ENCODE assay signal across 10 cellular contexts in genomic region chr7:1668932-1669485, GRCh38. TPM values are rescaled to one million over a fixed set of nuclear protein-coding genes. Genes with fewer than 3 reads are reported as not detected.
DNase-seq lines count a peak whose midpoint lies in the region; ATAC-seq, FAIRE-seq and TF ChIP-seq lines count a peak whose summit lies in the region.
"Had no signal": no experiment of that assay in that cellular context is flagged by ENCODE, and none has a peak within 500 bp of the region (broad histone marks: within the 10 kb centered on the region; RNA-seq: fewer than 3 reads in every experiment).

No MANE protein-coding gene starts in this region.

- TF ChIP-seq EP300 in suprapubic skin (IDR thresholded peaks at IDR 0.05): no peak

- no peaks in the 10 kb centered on the region for H3K9me3 ChIP-seq in WERI-Rb-1 (ENCODE audit: severe bottlenecking)
- H3K9me3 ChIP-seq in iPS-20b (ENCODE audit: insufficient read depth, low read depth, low read length): no peaks in the 10 kb centered on the region
- no peaks in the 10 kb centered on the region for H3K9me3 ChIP-seq in suprapubic skin
- H3K9me3 ChIP-seq: adrenal gland had no signal

- WGBS in suprapubic skin: 37% methylated on average over 25 of the region's 43 CpGs

- H3K9ac ChIP-seq in iPS-20b (ENCODE audit: low read depth, low read length): no peak overlapping the region

- H3K4me1 Mint-ChIP-seq in activated T-cell treated with anti-CD3 and anti-CD28 coated beads, Interleukin-2, amount 50 U/mL, for 24 hours (ENCODE audit: low read depth): peaks cover 12% of the 10 kb centered on the region

- no peaks in the 10 kb centered on the region for H3K36me3 Mint-ChIP-seq in activated T-cell treated with anti-CD3 and anti-CD28 coated beads, Interleukin-2, amount 50 U/mL, for 24 hours (ENCODE audit: low read depth)

- no peak for FAIRE-seq in HTR-8/SVneo (lab: Jason Lieb, UNC)

- no peak overlapping the region for H3K27ac Mint-ChIP-seq in activated T-cell treated with anti-CD3 and anti-CD28 coated beads, Interleukin-2, amount 50 U/mL, for 24 hours

- DNase-seq in activated T-cell treated with anti-CD3 and anti-CD28 coated beads, Interleukin-2, amount 50 U/mL, for 24 hours: peak; percentile 40
- no peak for DNase-seq in activated T-cell treated with anti-CD3 and anti-CD28 coated beads, Interleukin-2, amount 50 U/mL, for 1 hour
- DNase-seq in WERI-Rb-1: no peak
- DNase-seq in suprapubic skin (ENCODE audit: low spot score in 2 of 2): peak; percentile 42 to 76
- no peak for DNase-seq in epidermal melanocyte (ENCODE audit: insufficient read length, low spot score)
- no peak for DNase-seq in HTR-8/SVneo (ENCODE audit: insufficient read length, low spot score)
- DNase-seq: KG1 had no signal

- TF ChIP-seq CTCF in WERI-Rb-1 (IDR thresholded peaks at IDR 0.05; ENCODE audit: low read depth, low read length) (no peak), suprapubic skin (IDR thresholded peaks at IDR 0.05) (no peak)

- peaks cover 4% of the 10 kb centered on the region; the same call in 1 of the 2 replicates for H3K4me1 ChIP-seq in iPS-20b (ENCODE audit: insufficient read depth, low read length)
- H3K4me1 ChIP-seq in suprapubic skin: peaks cover 71% of the 10 kb centered on the region

- H3K36me3 ChIP-seq in WERI-Rb-1 (peaks cover 13% of the 10 kb centered on the region), iPS-20b (ENCODE audit: insufficient read depth, low read depth, low read length) (no peaks in the 10 kb centered on the region), suprapubic skin (no peaks in the 10 kb centered on the region)
- H3K36me3 ChIP-seq: adrenal gland had no signal

- H3K27ac ChIP-seq in WERI-Rb-1: peak overlapping the region; percentile 94
- H3K27ac ChIP-seq in iPS-20b (ENCODE audit: low read length): no peak overlapping the region
- H3K27ac ChIP-seq in suprapubic skin: no peak overlapping the region
- H3K27ac ChIP-seq: adrenal gland had no signal

- no peaks in the 10 kb centered on the region for H3K9me3 Mint-ChIP-seq in activated T-cell treated with anti-CD3 and anti-CD28 coated beads, Interleukin-2, amount 50 U/mL, for 24 hours

- no peak for ATAC-seq in HG02642 (IDR thresholded peaks at IDR 0.05; ENCODE audit: poor library complexity, unreplicated experiment)

- no peaks in the 10 kb centered on the region for H3K27me3 ChIP-seq in WERI-Rb-1 (ENCODE audit: insufficient read depth, low read depth, severe bottlenecking)
- H3K27me3 ChIP-seq in iPS-20b (ENCODE audit: insufficient read depth, low read length): peaks cover 79% of the 10 kb centered on the region
- H3K27me3 ChIP-seq in suprapubic skin: peaks cover 98% of the 10 kb centered on the region

- no peak for TF ChIP-seq POLR2A in suprapubic skin (IDR thresholded peaks at IDR 0.05)

- no peak overlapping the region for H3K4me3 Mint-ChIP-seq in activated T-cell treated with anti-CD3 and anti-CD28 coated beads, Interleukin-2, amount 50 U/mL, for 24 hours

- H3K4me3 ChIP-seq in WERI-Rb-1 (ENCODE audit: low read depth, low read length) (peak overlapping the region; percentile 36), iPS-20b (ENCODE audit: low read length) (peak overlapping the region; percentile 51; the same call in 1 of the 2 replicates), suprapubic skin (peak overlapping the region; percentile 54)

- H3K27me3 Mint-ChIP-seq in activated T-cell treated with anti-CD3 and anti-CD28 coated beads, Interleukin-2, amount 50 U/mL, for 24 hours: peaks cover 47% of the 10 kb centered on the region

RNA-seq across cellular contexts. Expression of gene ELFN1, which starts 1.1 kb away (rescaled TPM):
- 1 to 10 TPM; 1.4 to 2.5 (median 1.9) TPM for total RNA-seq in suprapubic skin

Comparison
In these comparisons a context has a peak if more than half of its experiments do, and no peak if none do; other contexts are left out.
1. DNase-seq: peak in activated T-cell treated with anti-CD3 and anti-CD28 coated beads, Interleukin-2, amount 50 U/mL, for 24 hours (single experiment) and suprapubic skin (2 of 2); none in activated T-cell treated with anti-CD3 and anti-CD28 coated beads, Interleukin-2, amount 50 U/mL, for 1 hour (single experiment), WERI-Rb-1 (single experiment), epidermal melanocyte (single experiment) and HTR-8/SVneo (single experiment).
2. Peak in every context shown above with its lines, with median percentiles within 50 percentile points of each other: H3K4me3 ChIP-seq.